ENCODE assay signal across 16 cellular contexts in the genomic region with DNA sequence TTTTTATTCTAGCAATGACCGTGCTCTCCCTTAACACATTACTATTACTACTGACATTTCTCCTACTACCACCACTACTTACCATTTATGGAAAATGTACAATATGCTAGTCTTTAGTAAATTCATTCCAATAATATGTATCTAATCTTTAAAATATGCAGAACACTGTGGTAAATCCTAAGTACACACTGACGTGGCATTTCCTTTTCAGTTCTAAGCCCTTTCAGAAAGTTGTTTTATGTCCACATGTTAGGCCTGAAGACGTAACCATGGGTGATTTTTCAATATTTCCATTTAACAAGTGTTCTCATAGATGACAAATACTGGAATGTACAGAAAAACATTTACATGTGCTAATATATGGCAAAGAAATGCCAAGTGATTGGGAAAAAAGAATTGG.
DNase-seq lines count a peak whose midpoint lies in the region; ATAC-seq and TF ChIP-seq lines count a peak whose summit lies in the region.
"Had no signal": no experiment of that assay in that cellular context is flagged by ENCODE, and none has a peak within 500 bp of the region (broad histone marks: within the 10 kb centered on the region; RNA-seq: fewer than 3 reads in every experiment).

No MANE protein-coding gene starts in this region.

- in situ Hi-C loops in brain microvascular endothelial cell (cut with HindIII; ENCODE audit: low pct_ligation_motif_present, low sequenced_read_pairs), result no loop called here
- in situ Hi-C loops in GM13976 (cut with MboI; ENCODE audit: low sequenced_read_pairs, unreplicated experiment), result no loop called here

- WGBS in tibial nerve, 2 donors, result 61 to 69% methylated on average over 3 of the region's 3 CpGs

- no peak for TF ChIP-seq EP300 in tibial nerve (IDR thresholded peaks at IDR 0.05)

- DNase-seq in AG04449 (ENCODE audit: low read depth, low spot score) (peak; percentile 98), HT1080 (ENCODE audit: low read depth) (peak; percentile 78), brain microvascular endothelial cell (peak; percentile 92), glomerular endothelial cell (ENCODE audit: extremely low read depth, low read depth, low spot score) (peak; percentile 93), GM13976 (ENCODE audit: low spot score) (no peak), anterior cingulate cortex (lab: John Stamatoyannopoulos, UW) (no peak), tibial nerve (ENCODE audit: low spot score in 2 of 2) (no peak)
- DNase-seq: activated T-cell treated with anti-CD3 and anti-CD28 coated beads, Interleukin-2, amount 50 U/mL, for 24 hours; AML-193; DMS153; MV-4-11; stimulated activated CD4-positive, alpha-beta T cell treated with anti-CD3 and anti-CD28 coated beads, Interleukin-15, amount 100 ng/mL, for 24 hours had no signal

- TF ChIP-seq CTCF in AG04449 (IDR thresholded peaks at IDR 0.05; ENCODE audit: insufficient read depth, low read length, missing control alignments) (no peak), brain microvascular endothelial cell (IDR thresholded peaks at IDR 0.05; ENCODE audit: low read depth, low read length, missing control alignments) (no peak), GM13976 (IDR thresholded peaks at IDR 0.05; ENCODE audit: borderline replicate concordance, control extremely low read depth, extremely low read depth, insufficient read depth, missing control alignments) (no peak), tibial nerve (IDR thresholded peaks at IDR 0.05) (no peak)

- H3K4me1 ChIP-seq in tibial nerve, result no peaks in the 10 kb centered on the region
- H3K4me1 ChIP-seq: ascending aorta had no signal

- H3K27me3 ChIP-seq in brain microvascular endothelial cell (replicated peaks) (no peaks in the 10 kb centered on the region), tibial nerve (no peaks in the 10 kb centered on the region)
- H3K27me3 ChIP-seq: ascending aorta, neutrophil had no signal

- H3K4me3 ChIP-seq in AG04449 (ENCODE audit: low read depth, low read length) (no peak overlapping the region), brain microvascular endothelial cell (ENCODE audit: low read depth, low read length) (no peak overlapping the region), tibial nerve (no peak overlapping the region)
- H3K4me3 ChIP-seq: ascending aorta had no signal

- ATAC-seq in GM21717 (IDR thresholded peaks at IDR 0.05; ENCODE audit: unreplicated experiment), result no peak

- CTCF ChIA-PET in AG04449 (lab: Yijun Ruan, JAX), result interaction anchor here (1.2 to 3.1 kb wide), 2 partner anchors 12 to 265 kb away, joined by 3 to 13 read pairs; no protein-coding TSS in a partner anchor

- TF ChIP-seq POLR2A in tibial nerve (IDR thresholded peaks at IDR 0.05), result no peak

- H3K9me3 ChIP-seq in tibial nerve, result peaks cover 0 to 19% (median 7%) of the 10 kb centered on the region in 4 donors

- POLR2A ChIA-PET in AG04449 (lab: Yijun Ruan, JAX), result no interaction called here

- H3K27ac ChIP-seq in brain microvascular endothelial cell (peak overlapping the region; percentile 96), tibial nerve (no peak overlapping the region)
- H3K27ac ChIP-seq: ascending aorta, HL-60, neutrophil had no signal

- H3K36me3 ChIP-seq in brain microvascular endothelial cell (replicated peaks), result no peaks in the 10 kb centered on the region
- H3K36me3 ChIP-seq in tibial nerve, result no peaks in the 10 kb centered on the region
- H3K36me3 ChIP-seq: ascending aorta, neutrophil had no signal

Comparison
In these comparisons a context has a peak if more than half of its experiments do, and no peak if none do; other contexts are left out.
1. DNase-seq: peak in AG04449 (single experiment), HT1080 (single experiment), brain microvascular endothelial cell (single experiment) and glomerular endothelial cell (single experiment); none in GM13976 (single experiment), anterior cingulate cortex (0 of 58) and tibial nerve (0 of 2).